1 cellular context compared by ENCODE assay signal in the genomic region with DNA sequence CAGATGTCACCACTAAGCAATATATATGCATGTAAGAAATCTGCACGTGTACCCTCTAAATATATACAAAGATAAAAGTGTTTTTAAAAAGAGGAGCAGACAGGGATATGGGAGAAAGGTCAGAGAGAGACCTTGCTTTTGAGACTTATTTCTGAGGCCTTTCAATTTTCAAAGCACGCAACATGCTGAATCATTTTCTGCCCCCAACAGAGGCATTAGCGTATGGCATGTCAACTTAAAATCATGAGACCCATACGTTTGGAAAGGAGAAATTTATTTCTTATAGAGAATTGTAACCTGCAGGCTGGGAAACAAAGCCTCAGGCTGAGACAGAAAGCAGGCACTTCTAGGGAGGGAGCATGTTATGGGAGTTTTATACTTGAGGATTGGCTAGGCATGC.
TF ChIP-seq lines count a peak whose summit lies in the region.

No MANE protein-coding gene starts in this region.

TF ChIP-seq in SK-N-SH treated with all-trans-retinoic acid at 6 μM for 48 hours, 23 proteins besides CTCF, POLR2A, EP300 and RAD21 (continued from another document):
- TF ChIP-seq, protein P1, sequence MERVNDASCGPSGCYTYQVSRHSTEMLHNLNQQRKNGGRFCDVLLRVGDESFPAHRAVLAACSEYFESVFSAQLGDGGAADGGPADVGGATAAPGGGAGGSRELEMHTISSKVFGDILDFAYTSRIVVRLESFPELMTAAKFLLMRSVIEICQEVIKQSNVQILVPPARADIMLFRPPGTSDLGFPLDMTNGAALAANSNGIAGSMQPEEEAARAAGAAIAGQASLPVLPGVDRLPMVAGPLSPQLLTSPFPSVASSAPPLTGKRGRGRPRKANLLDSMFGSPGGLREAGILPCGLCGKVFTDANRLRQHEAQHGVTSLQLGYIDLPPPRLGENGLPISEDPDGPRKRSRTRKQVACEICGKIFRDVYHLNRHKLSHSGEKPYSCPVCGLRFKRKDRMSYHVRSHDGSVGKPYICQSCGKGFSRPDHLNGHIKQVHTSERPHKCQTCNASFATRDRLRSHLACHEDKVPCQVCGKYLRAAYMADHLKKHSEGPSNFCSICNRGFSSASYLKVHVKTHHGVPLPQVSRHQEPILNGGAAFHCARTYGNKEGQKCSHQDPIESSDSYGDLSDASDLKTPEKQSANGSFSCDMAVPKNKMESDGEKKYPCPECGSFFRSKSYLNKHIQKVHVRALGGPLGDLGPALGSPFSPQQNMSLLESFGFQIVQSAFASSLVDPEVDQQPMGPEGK (CRISPR knock-in tag; IDR thresholded peaks at IDR 0.05; ENCODE audit: borderline replicate concordance), result no peak
- TF ChIP-seq CSDC2 (CRISPR knock-in tag; IDR thresholded peaks at IDR 0.05), result no peak
- TF ChIP-seq, protein P2, sequence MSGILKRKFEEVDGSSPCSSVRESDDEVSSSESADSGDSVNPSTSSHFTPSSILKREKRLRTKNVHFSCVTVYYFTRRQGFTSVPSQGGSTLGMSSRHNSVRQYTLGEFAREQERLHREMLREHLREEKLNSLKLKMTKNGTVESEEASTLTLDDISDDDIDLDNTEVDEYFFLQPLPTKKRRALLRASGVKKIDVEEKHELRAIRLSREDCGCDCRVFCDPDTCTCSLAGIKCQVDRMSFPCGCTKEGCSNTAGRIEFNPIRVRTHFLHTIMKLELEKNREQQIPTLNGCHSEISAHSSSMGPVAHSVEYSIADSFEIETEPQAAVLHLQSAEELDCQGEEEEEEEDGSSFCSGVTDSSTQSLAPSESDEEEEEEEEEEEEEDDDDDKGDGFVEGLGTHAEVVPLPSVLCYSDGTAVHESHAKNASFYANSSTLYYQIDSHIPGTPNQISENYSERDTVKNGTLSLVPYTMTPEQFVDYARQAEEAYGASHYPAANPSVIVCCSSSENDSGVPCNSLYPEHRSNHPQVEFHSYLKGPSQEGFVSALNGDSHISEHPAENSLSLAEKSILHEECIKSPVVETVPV (CRISPR knock-in tag; IDR thresholded peaks at IDR 0.05), result no peak
- TF ChIP-seq ZNF70 (CRISPR knock-in tag; IDR thresholded peaks at IDR 0.05), result no peak
- no peak for TF ChIP-seq ZNF8 (CRISPR knock-in tag; IDR thresholded peaks at IDR 0.05)
- no peak for TF ChIP-seq ISL1 (CRISPR knock-in tag; IDR thresholded peaks at IDR 0.05)
- TF ChIP-seq GLIS3 (CRISPR knock-in tag; IDR thresholded peaks at IDR 0.05), result no peak
- no peak for TF ChIP-seq SNAI2 (CRISPR knock-in tag; IDR thresholded peaks at IDR 0.05)
- TF ChIP-seq TCF4 (CRISPR knock-in tag; IDR thresholded peaks at IDR 0.05; ENCODE audit: borderline replicate concordance), result no peak
TF ChIP-seq in SK-N-SH treated with all-trans-retinoic acid at 6 μM for 48 hours: peak in this region for 0.
